12 cellular contexts compared by ENCODE assay signal in genomic region chr5:98940586-98940985, GRCh38. TPM values are rescaled to one million over a fixed set of nuclear protein-coding genes. Genes with fewer than 3 reads are reported as not detected.
A peak's percentile ranks its signal among the peaks of the same experiment; 100 is the strongest.
DNase-seq lines count a peak whose midpoint lies in the region; ATAC-seq lines count a peak whose summit lies in the region.
"Had no signal": no experiment of that assay in that cellular context is flagged by ENCODE, and none has a peak within 500 bp of the region (broad histone marks: within the 10 kb centered on the region; RNA-seq: fewer than 3 reads in every experiment).

No MANE protein-coding gene starts in this region.

- DNase-seq in activated naive CD4-positive, alpha-beta T cell treated with anti-CD3 and anti-CD28 coated beads for 36 hours = no peak
- peak; percentile 27 for DNase-seq in astrocyte of the hippocampus (ENCODE audit: low read depth, low spot score)
- DNase-seq in iPS-NIHi7 (ENCODE audit: extremely low spot score) = peak; percentile 18
- no peak for DNase-seq in stimulated activated naive B cell treated with anti-CD40 and anti-IgM and Interleukin-4, amounts not matched to agents 10 μg/mL and 1 μg/mL and 100 μg/mL, for 72 hours
- DNase-seq in stimulated activated CD4-positive, alpha-beta T cell treated with anti-CD3 and anti-CD28 coated beads, Interleukin-4, amount 100 ng/mL, for 24 hours = no peak
- DNase-seq: activated gamma-delta T cell treated with Interleukin-2 at 50 U/mL for 16 hours; KG1; NCI-H1930; stimulated activated naive CD4-positive, alpha-beta T cell treated with Interleukin-2 at 50 U/mL for 16 hours had no signal

- H3K4me1 Mint-ChIP-seq in activated naive CD4-positive, alpha-beta T cell treated with anti-CD3 and anti-CD28 coated beads, Interleukin-2, amount 50 U/mL, for 24 hours = peaks cover 74% of the 10 kb centered on the region
- H3K4me1 Mint-ChIP-seq in activated naive CD4-positive, alpha-beta T cell treated with anti-CD3 and anti-CD28 coated beads for 36 hours (ENCODE audit: low read depth) = peaks cover 59% of the 10 kb centered on the region
- H3K4me1 Mint-ChIP-seq in stimulated activated naive B cell treated with anti-CD40 and anti-IgM and Interleukin-4, amounts not matched to agents 10 μg/mL and 1 μg/mL and 100 μg/mL, for 72 hours = peaks cover 14 to 18% of the 10 kb centered on the region in 2 donors

- ATAC-seq in stimulated activated naive B cell treated with anti-CD40 and anti-IgM and Interleukin-4, amounts not matched to agents 10 μg/mL and 1 μg/mL and 100 μg/mL, for 72 hours (replicated peaks) = no peak
- ATAC-seq in HG02588 (IDR thresholded peaks at IDR 0.05; ENCODE audit: unreplicated experiment) (no peak), GM21825 (IDR thresholded peaks at IDR 0.05; ENCODE audit: unreplicated experiment) (no peak)

- no peak overlapping the region for H3K4me3 Mint-ChIP-seq in activated naive CD4-positive, alpha-beta T cell treated with anti-CD3 and anti-CD28 coated beads, Interleukin-2, amount 50 U/mL, for 24 hours
- H3K4me3 Mint-ChIP-seq in activated naive CD4-positive, alpha-beta T cell treated with anti-CD3 and anti-CD28 coated beads for 36 hours = no peak overlapping the region
- H3K4me3 Mint-ChIP-seq in stimulated activated naive B cell treated with anti-CD40 and anti-IgM and Interleukin-4, amounts not matched to agents 10 μg/mL and 1 μg/mL and 100 μg/mL, for 72 hours = no peak overlapping the region

- H3K27ac Mint-ChIP-seq in activated naive CD4-positive, alpha-beta T cell treated with anti-CD3 and anti-CD28 coated beads, Interleukin-2, amount 50 U/mL, for 24 hours = peak overlapping the region; percentile 88
- H3K27ac Mint-ChIP-seq in activated naive CD4-positive, alpha-beta T cell treated with anti-CD3 and anti-CD28 coated beads for 36 hours = no peak overlapping the region
- H3K27ac Mint-ChIP-seq in stimulated activated naive B cell treated with anti-CD40 and anti-IgM and Interleukin-4, amounts not matched to agents 10 μg/mL and 1 μg/mL and 100 μg/mL, for 72 hours = peak overlapping the region; percentile 26

- intact Hi-C loops in activated naive CD4-positive, alpha-beta T cell treated with anti-CD3 and anti-CD28 coated beads for 36 hours (cut with micrococcal nuclease) = no loop called here

- no peaks in the 10 kb centered on the region for H3K27me3 Mint-ChIP-seq in activated naive CD4-positive, alpha-beta T cell treated with anti-CD3 and anti-CD28 coated beads, Interleukin-2, amount 50 U/mL, for 24 hours
- no peaks in the 10 kb centered on the region for H3K27me3 Mint-ChIP-seq in activated naive CD4-positive, alpha-beta T cell treated with anti-CD3 and anti-CD28 coated beads for 36 hours (ENCODE audit: low read depth)
- no peaks in the 10 kb centered on the region for H3K27me3 Mint-ChIP-seq in stimulated activated naive B cell treated with anti-CD40 and anti-IgM and Interleukin-4, amounts not matched to agents 10 μg/mL and 1 μg/mL and 100 μg/mL, for 72 hours

- no peaks in the 10 kb centered on the region for H3K9me3 Mint-ChIP-seq in activated naive CD4-positive, alpha-beta T cell treated with anti-CD3 and anti-CD28 coated beads, Interleukin-2, amount 50 U/mL, for 24 hours
- no peaks in the 10 kb centered on the region for H3K9me3 Mint-ChIP-seq in activated naive CD4-positive, alpha-beta T cell treated with anti-CD3 and anti-CD28 coated beads for 36 hours
- H3K9me3 Mint-ChIP-seq in stimulated activated naive B cell treated with anti-CD40 and anti-IgM and Interleukin-4, amounts not matched to agents 10 μg/mL and 1 μg/mL and 100 μg/mL, for 72 hours = no peaks in the 10 kb centered on the region

- H3K36me3 Mint-ChIP-seq in activated naive CD4-positive, alpha-beta T cell treated with anti-CD3 and anti-CD28 coated beads, Interleukin-2, amount 50 U/mL, for 24 hours = no peaks in the 10 kb centered on the region
- H3K36me3 Mint-ChIP-seq in activated naive CD4-positive, alpha-beta T cell treated with anti-CD3 and anti-CD28 coated beads for 36 hours (ENCODE audit: low read depth) = no peaks in the 10 kb centered on the region
- no peaks in the 10 kb centered on the region for H3K36me3 Mint-ChIP-seq in stimulated activated naive B cell treated with anti-CD40 and anti-IgM and Interleukin-4, amounts not matched to agents 10 μg/mL and 1 μg/mL and 100 μg/mL, for 72 hours

- CTCF ChIA-PET in activated naive CD4-positive, alpha-beta T cell treated with anti-CD3 and anti-CD28 coated beads for 36 hours (lab: Charles Lee) = no interaction called here

RNA-seq across cellular contexts. Expression of gene CHD1, which starts 11.8 kb away (rescaled TPM):
- total RNA-seq in activated naive CD4-positive, alpha-beta T cell treated with anti-CD3 and anti-CD28 coated beads for 36 hours = 10 to 100 TPM; 50.5 to 52.1 TPM

Comparison
In these comparisons a context has a peak if more than half of its experiments do, and no peak if none do; other contexts are left out.
1. DNase-seq: peak in astrocyte of the hippocampus (single experiment) and iPS-NIHi7 (single experiment); none in activated naive CD4-positive, alpha-beta T cell treated with anti-CD3 and anti-CD28 coated beads for 36 hours (single experiment), stimulated activated naive B cell treated with anti-CD40 and anti-IgM and Interleukin-4, amounts not matched to agents 10 μg/mL and 1 μg/mL and 100 μg/mL, for 72 hours (single experiment) and stimulated activated CD4-positive, alpha-beta T cell treated with anti-CD3 and anti-CD28 coated beads, Interleukin-4, amount 100 ng/mL, for 24 hours (single experiment).